Comparison of ENCODE assay signal across 19 cellular contexts in genomic region chr7:95781967-95782586, GRCh38. TPM values are rescaled to one million over a fixed set of nuclear protein-coding genes. Genes with fewer than 3 reads are reported as not detected.
DNase-seq lines count a peak whose midpoint lies in the region; ATAC-seq and TF ChIP-seq lines count a peak whose summit lies in the region.
"Had no signal": no experiment of that assay in that cellular context is flagged by ENCODE, and none has a peak within 500 bp of the region (broad histone marks: within the 10 kb centered on the region; RNA-seq: fewer than 3 reads in every experiment).

No MANE protein-coding gene starts in this region.

- H3K4me1 ChIP-seq in cardiac muscle cell (ENCODE audit: low read depth) (peaks cover 39% of the 10 kb centered on the region), left ventricle myocardium inferior (peaks cover 9% of the 10 kb centered on the region)
- H3K4me1 ChIP-seq: SJSA1 had no signal

- H3K27ac Mint-ChIP-seq in activated CD8-positive, alpha-beta T cell treated with anti-CD3 and anti-CD28 coated beads, Interleukin-2, amount 10 ng/mL, durations not matched to agents 7 days and 5 days = no peak overlapping the region
- H3K27ac Mint-ChIP-seq: CD4-positive, alpha-beta T cell had no signal

- intact Hi-C loops in left ventricle myocardium inferior (cut with micrococcal nuclease) = no loop called here

- no peaks in the 10 kb centered on the region for H3K9me3 Mint-ChIP-seq in activated CD8-positive, alpha-beta T cell treated with anti-CD3 and anti-CD28 coated beads, Interleukin-2, amount 10 ng/mL, durations not matched to agents 7 days and 5 days (ENCODE audit: insufficient read depth)
- H3K9me3 Mint-ChIP-seq: CD4-positive, alpha-beta T cell had no signal

- POLR2A ChIA-PET in activated CD8-positive, alpha-beta T cell treated with anti-CD3 and anti-CD28 coated beads, Interleukin-2, amount 10 ng/mL, durations not matched to agents 7 days and 5 days (lab: Charles Lee) = no interaction called here

- H3K4me3 Mint-ChIP-seq in activated CD8-positive, alpha-beta T cell treated with anti-CD3 and anti-CD28 coated beads, Interleukin-2, amount 10 ng/mL, durations not matched to agents 7 days and 5 days = no peak overlapping the region
- H3K4me3 Mint-ChIP-seq: CD4-positive, alpha-beta T cell had no signal

- H3K36me3 ChIP-seq in cardiac muscle cell (no peaks in the 10 kb centered on the region), left ventricle myocardium inferior (no peaks in the 10 kb centered on the region)
- H3K36me3 ChIP-seq: SJSA1 had no signal

- no peaks in the 10 kb centered on the region for H3K9me3 ChIP-seq in cardiac muscle cell (ENCODE audit: low read depth)
- peaks cover 9% of the 10 kb centered on the region for H3K9me3 ChIP-seq in left ventricle myocardium inferior (replicated peaks)
- H3K9me3 ChIP-seq: SJSA1 had no signal

- H3K27me3 Mint-ChIP-seq in activated CD8-positive, alpha-beta T cell treated with anti-CD3 and anti-CD28 coated beads, Interleukin-2, amount 10 ng/mL, durations not matched to agents 7 days and 5 days (ENCODE audit: low read depth) = no peaks in the 10 kb centered on the region

- H3K4me1 Mint-ChIP-seq in activated CD8-positive, alpha-beta T cell treated with anti-CD3 and anti-CD28 coated beads, Interleukin-2, amount 10 ng/mL, durations not matched to agents 7 days and 5 days (ENCODE audit: low read depth) = no peaks in the 10 kb centered on the region

- CTCF ChIA-PET in activated CD8-positive, alpha-beta T cell treated with anti-CD3 and anti-CD28 coated beads, Interleukin-2, amount 10 ng/mL, durations not matched to agents 7 days and 5 days (lab: Charles Lee) = no interaction called here

- DNase-seq in cardiac muscle cell (ENCODE audit: low read depth in 1 of 2, low spot score in 1 of 2) (peak in 1 of 2 donors; percentile 20), left ventricle myocardium inferior (no peak), NCI-H2171 (lab: John Stamatoyannopoulos, UW) (peak; percentile 33), SW480 (ENCODE audit: low spot score) (peak; percentile 67), foreskin melanocyte (no peak), HK-2 (ENCODE audit: unreplicated experiment) (no peak)
- DNase-seq in activated CD8-positive, alpha-beta T cell treated with anti-CD3 and anti-CD28 coated beads, Interleukin-2, amount 10 ng/mL, durations not matched to agents 7 days and 5 days = no peak
- DNase-seq: CD4-positive, alpha-beta T cell; COR-L47; GDM1; NCI-H1092; NCI-H1436; NCI-H1930; NCI-H82 had no signal

- H3K36me3 Mint-ChIP-seq in activated CD8-positive, alpha-beta T cell treated with anti-CD3 and anti-CD28 coated beads, Interleukin-2, amount 10 ng/mL, durations not matched to agents 7 days and 5 days (ENCODE audit: low read depth) = no peaks in the 10 kb centered on the region

- no peak for ATAC-seq in activated CD8-positive, alpha-beta T cell treated with anti-CD3 and anti-CD28 coated beads, Interleukin-2, amount 10 ng/mL, durations not matched to agents 7 days and 5 days
- ATAC-seq: K562 had no signal

- TF ChIP-seq CTCF in cardiac muscle cell (IDR thresholded peaks at IDR 0.05; ENCODE audit: low read depth, low read length) (no peak), left ventricle myocardium inferior (IDR thresholded peaks at IDR 0.05; ENCODE audit: borderline replicate concordance) (no peak)

- no peaks in the 10 kb centered on the region for H3K27me3 ChIP-seq in cardiac muscle cell
- H3K27me3 ChIP-seq in left ventricle myocardium inferior (ENCODE audit: low read depth) = no peaks in the 10 kb centered on the region
- H3K27me3 ChIP-seq: SJSA1 had no signal

- no peak overlapping the region for H3K4me3 ChIP-seq in cardiac muscle cell
- no peak overlapping the region for H3K4me3 ChIP-seq in left ventricle myocardium inferior
- H3K4me3 ChIP-seq: K562, SJSA1 had no signal

- H3K27ac ChIP-seq in cardiac muscle cell (peak overlapping the region; percentile 22), left ventricle myocardium inferior (replicated peaks) (no peak overlapping the region)
- H3K27ac ChIP-seq: SJSA1 had no signal

RNA-seq across cellular contexts. Expression of gene DYNC1I1, which starts 9.7 kb away (rescaled TPM):
- 21.2 and 24.4 TPM in 2 replicates for total RNA-seq in cardiac muscle cell
- 20.6 and 21.9 TPM in 2 replicates for polyA plus RNA-seq in cardiac muscle cell
- 38.8 TPM for total RNA-seq in left ventricle myocardium inferior
- total RNA-seq in activated CD8-positive, alpha-beta T cell treated with anti-CD3 and anti-CD28 coated beads, Interleukin-2, amount 10 ng/mL, durations not matched to agents 7 days and 5 days = not detected
- total RNA-seq: NCI-H460; OCI-LY7; T-helper 1 cell treated with Interleukin-12 subunit alpha and Interleukin-12 subunit beta and Interleukin-4 antibody, amounts not matched to agents 30 ng/mL and 1 ng/mL, for 36 hours had no signal

Comparison
In these comparisons a context has a peak if more than half of its experiments do, and no peak if none do; other contexts are left out.
1. DNase-seq: peak in NCI-H2171 (single experiment) and SW480 (single experiment); none in left ventricle myocardium inferior (single experiment), foreskin melanocyte (single experiment), HK-2 (single experiment) and activated CD8-positive, alpha-beta T cell treated with anti-CD3 and anti-CD28 coated beads, Interleukin-2, amount 10 ng/mL, durations not matched to agents 7 days and 5 days (single experiment).
2. RNA of gene DYNC1I1, which starts 9.7 kb away (total RNA-seq): 38.8 TPM in left ventricle myocardium inferior (single experiment) and 21.2 to 24.4 TPM in cardiac muscle cell; not detected in activated CD8-positive, alpha-beta T cell treated with anti-CD3 and anti-CD28 coated beads, Interleukin-2, amount 10 ng/mL, durations not matched to agents 7 days and 5 days; every median in the first group is over 10 times any median in the second.